In genomic region chr2:236359426-236359825, GRCh38 we compare ENCODE assay signal across 25 cellular contexts.
DNase-seq lines count a peak whose midpoint lies in the region; ATAC-seq, FAIRE-seq and TF ChIP-seq lines count a peak whose summit lies in the region.
"Had no signal": no experiment of that assay in that cellular context is flagged by ENCODE, and none has a peak within 500 bp of the region (broad histone marks: within the 10 kb centered on the region; RNA-seq: fewer than 3 reads in every experiment).

No MANE protein-coding gene starts in this region.

- peak; percentile 50 for DNase-seq in activated CD4-positive, alpha-beta T cell treated with anti-CD3 and anti-CD28 coated beads, Interleukin-2, amount 10 ng/mL, durations not matched to agents 7 days and 5 days
- DNase-seq in activated CD4-positive, alpha-beta T cell treated with anti-CD3 and anti-CD28 coated beads, Interleukin-2, amount 50 U/mL, for 1 hour, result no peak
- no peak for DNase-seq in DND-41
- DNase-seq in endodermal cell, result peak; percentile 66
- no peak for DNase-seq in progenitor cell of endocrine pancreas (ENCODE audit: low spot score, unreplicated experiment)
- no peak for DNase-seq in RCC 7860 (ENCODE audit: low spot score)
- no peak for DNase-seq in inferior parietal cortex (ENCODE audit: extremely low spot score)
- DNase-seq: activated naive CD4-positive, alpha-beta T cell treated with Interleukin-2 at 50 U/mL for 16 hours; anterior cingulate cortex; central memory CD4-positive, alpha-beta T cell; gastrocnemius medialis; GF-D8; GM23248; KG1; mammary epithelial cell; NCI-H2081; NCI-H524 treated with DMSO at 0.1 percent for 48 hours; sigmoid colon had no signal

- peak; percentile 50; the same call in 1 of the 3 replicates for ATAC-seq in DND-41 (ENCODE audit: insufficient read depth, low read depth)
- no peak for ATAC-seq in HG02759 (IDR thresholded peaks at IDR 0.05; ENCODE audit: unreplicated experiment)
- ATAC-seq: esophagus mucosa, gastrocnemius medialis, pancreas, Right ventricle myocardium inferior had no signal

- H3K27me3 Mint-ChIP-seq in activated CD4-positive, alpha-beta T cell treated with anti-CD3 and anti-CD28 coated beads, Interleukin-2, amount 10 ng/mL, durations not matched to agents 7 days and 5 days, result peaks cover 32% of the 10 kb centered on the region
- no peaks in the 10 kb centered on the region for H3K27me3 Mint-ChIP-seq in endodermal cell (ENCODE audit: insufficient read depth)
- peaks cover 17% of the 10 kb centered on the region for H3K27me3 Mint-ChIP-seq in progenitor cell of endocrine pancreas

- H4K20me1 ChIP-seq in DND-41 (ENCODE audit: insufficient read depth, low read length), result no peaks in the 10 kb centered on the region
- H4K20me1 ChIP-seq: BLaER1 treated with 17β-estradiol and CSF1 and Interleukin-3, amounts not matched to agents 10 nM and 100 nM had no signal

- H3K4me3 ChIP-seq in DND-41 (ENCODE audit: low read depth in 1 of 2, low read length in 2 of 2) (no peak overlapping the region), endodermal cell (ENCODE audit: low read length) (no peak overlapping the region)
- H3K4me3 ChIP-seq: BLaER1 treated with 17β-estradiol and CSF1 and Interleukin-3, amounts not matched to agents 10 nM and 100 nM; gastrocnemius medialis; GM23248; pancreas; sigmoid colon; suprapubic skin had no signal

- H3K27ac ChIP-seq in DND-41 (ENCODE audit: low read length) (no peak overlapping the region), endodermal cell (ENCODE audit: low read depth, low read length) (peak overlapping the region; percentile 2)
- H3K27ac ChIP-seq: BLaER1 treated with 17β-estradiol and CSF1 and Interleukin-3, amounts not matched to agents 10 nM and 100 nM; gastrocnemius medialis; GM23248; pancreas; suprapubic skin had no signal

- H3K9me3 Mint-ChIP-seq in activated CD4-positive, alpha-beta T cell treated with anti-CD3 and anti-CD28 coated beads, Interleukin-2, amount 10 ng/mL, durations not matched to agents 7 days and 5 days, result no peaks in the 10 kb centered on the region
- no peaks in the 10 kb centered on the region for H3K9me3 Mint-ChIP-seq in endodermal cell
- H3K9me3 Mint-ChIP-seq in progenitor cell of endocrine pancreas (ENCODE audit: low read depth), result no peaks in the 10 kb centered on the region
- H3K9me3 Mint-ChIP-seq: activated CD4-positive, alpha-beta T cell treated with anti-CD3 and anti-CD28 coated beads, Interleukin-2, amount 10 ng/mL, durations not matched to agents 24 days and 14 days had no signal

- H3K36me3 ChIP-seq in DND-41 (ENCODE audit: insufficient read depth, low read length) (no peaks in the 10 kb centered on the region), endodermal cell (ENCODE audit: control insufficient read depth, insufficient read depth, low read length) (no peaks in the 10 kb centered on the region)
- H3K36me3 ChIP-seq: BLaER1 treated with 17β-estradiol and CSF1 and Interleukin-3, amounts not matched to agents 10 nM and 100 nM; gastrocnemius medialis; pancreas; sigmoid colon; suprapubic skin had no signal

- H3K4me2 ChIP-seq in DND-41 (ENCODE audit: insufficient read depth, low read length), result no peak overlapping the region

- H2AFZ ChIP-seq in DND-41 (ENCODE audit: low read depth, low read length), result no peak overlapping the region
- H2AFZ ChIP-seq: GM23248 had no signal

- peaks cover 14% of the 10 kb centered on the region for H3K4me1 Mint-ChIP-seq in activated CD4-positive, alpha-beta T cell treated with anti-CD3 and anti-CD28 coated beads, Interleukin-2, amount 10 ng/mL, durations not matched to agents 7 days and 5 days
- H3K4me1 Mint-ChIP-seq in endodermal cell (peaks cover 10% of the 10 kb centered on the region), progenitor cell of endocrine pancreas (ENCODE audit: low read depth) (peaks cover 7% of the 10 kb centered on the region)

- no peaks in the 10 kb centered on the region for H3K36me3 Mint-ChIP-seq in activated CD4-positive, alpha-beta T cell treated with anti-CD3 and anti-CD28 coated beads, Interleukin-2, amount 10 ng/mL, durations not matched to agents 7 days and 5 days (ENCODE audit: low read depth)
- peaks cover 7% of the 10 kb centered on the region for H3K36me3 Mint-ChIP-seq in endodermal cell (ENCODE audit: low read depth)
- peaks cover 11% of the 10 kb centered on the region for H3K36me3 Mint-ChIP-seq in progenitor cell of endocrine pancreas (ENCODE audit: insufficient read depth)

- FAIRE-seq in RCC 7860 (lab: Jason Lieb, UNC), result no peak
- FAIRE-seq: pancreas had no signal

- 66 to 71% methylated on average over 8 of the region's 8 CpGs for WGBS in endodermal cell (ENCODE audit: insufficient coverage in 1 of 2, insufficient read length in 1 of 2), 2 experiments

- H3K4me1 ChIP-seq in DND-41 (ENCODE audit: insufficient read depth, low read length) (no peaks in the 10 kb centered on the region), endodermal cell (ENCODE audit: control insufficient read depth, insufficient read depth, low read length) (no peaks in the 10 kb centered on the region)
- H3K4me1 ChIP-seq: BLaER1 treated with 17β-estradiol and CSF1 and Interleukin-3, amounts not matched to agents 10 nM and 100 nM; gastrocnemius medialis; pancreas; suprapubic skin had no signal

- CTCF ChIA-PET in activated CD4-positive, alpha-beta T cell treated with anti-CD3 and anti-CD28 coated beads, Interleukin-2, amount 10 ng/mL, durations not matched to agents 7 days and 5 days (lab: Charles Lee), result no interaction called here

- POLR2A ChIA-PET in activated CD4-positive, alpha-beta T cell treated with anti-CD3 and anti-CD28 coated beads, Interleukin-2, amount 10 ng/mL, durations not matched to agents 7 days and 5 days (lab: Charles Lee), result no interaction called here

- H3K4me3 Mint-ChIP-seq in activated CD4-positive, alpha-beta T cell treated with anti-CD3 and anti-CD28 coated beads, Interleukin-2, amount 10 ng/mL, durations not matched to agents 7 days and 5 days, result no peak overlapping the region
- H3K4me3 Mint-ChIP-seq in endodermal cell (no peak overlapping the region), progenitor cell of endocrine pancreas (ENCODE audit: low read depth) (no peak overlapping the region)
- H3K4me3 Mint-ChIP-seq: activated CD4-positive, alpha-beta T cell treated with anti-CD3 and anti-CD28 coated beads, Interleukin-2, amount 10 ng/mL, durations not matched to agents 24 days and 14 days had no signal

- no peak for TF ChIP-seq CTCF in DND-41 (IDR thresholded peaks at IDR 0.05; ENCODE audit: borderline replicate concordance, extremely low read depth, low read length, poor library complexity, severe bottlenecking)
- TF ChIP-seq CTCF in endodermal cell (conservative IDR thresholded peaks at IDR 0.05), result no peak
- TF ChIP-seq CTCF in progenitor cell of endocrine pancreas (IDR thresholded peaks at IDR 0.05; ENCODE audit: unreplicated experiment), result no peak

- H3K9me3 ChIP-seq in DND-41 (ENCODE audit: insufficient read depth, low read length, severe bottlenecking) (no peaks in the 10 kb centered on the region), endodermal cell (ENCODE audit: control insufficient read depth, low read length) (no peaks in the 10 kb centered on the region)
- H3K9me3 ChIP-seq: BLaER1 treated with 17β-estradiol and CSF1 and Interleukin-3, amounts not matched to agents 10 nM and 100 nM; gastrocnemius medialis; pancreas; sigmoid colon; suprapubic skin had no signal

- H3K27ac Mint-ChIP-seq in activated CD4-positive, alpha-beta T cell treated with anti-CD3 and anti-CD28 coated beads, Interleukin-2, amount 10 ng/mL, durations not matched to agents 7 days and 5 days, result peak overlapping the region; percentile 28
- H3K27ac Mint-ChIP-seq in endodermal cell (peak overlapping the region; percentile 69), progenitor cell of endocrine pancreas (peak overlapping the region; percentile 8)
- H3K27ac Mint-ChIP-seq: activated CD4-positive, alpha-beta T cell treated with anti-CD3 and anti-CD28 coated beads, Interleukin-2, amount 10 ng/mL, durations not matched to agents 24 days and 14 days had no signal

- H3K9ac ChIP-seq in DND-41 (ENCODE audit: low read depth, low read length) (no peak overlapping the region), endodermal cell (ENCODE audit: extremely low read depth, low read length, poor library complexity, severe bottlenecking) (no peak overlapping the region)
- H3K9ac ChIP-seq: BLaER1 treated with 17β-estradiol and CSF1 and Interleukin-3, amounts not matched to agents 10 nM and 100 nM; GM23248 had no signal

- H3K27me3 ChIP-seq in DND-41 (ENCODE audit: insufficient read depth, low read length, poor library complexity) (peaks cover 33% of the 10 kb centered on the region), endodermal cell (ENCODE audit: control insufficient read depth, insufficient read depth, low read length, poor library complexity, severe bottlenecking) (no peaks in the 10 kb centered on the region)
- H3K27me3 ChIP-seq: gastrocnemius medialis, pancreas, sigmoid colon, suprapubic skin had no signal

- no peaks in the 10 kb centered on the region for H3K79me2 ChIP-seq in DND-41 (ENCODE audit: insufficient read depth, low read length)

Comparison
In these comparisons a context has a peak if more than half of its experiments do, and no peak if none do; other contexts are left out.
1. DNase-seq: peak in activated CD4-positive, alpha-beta T cell treated with anti-CD3 and anti-CD28 coated beads, Interleukin-2, amount 10 ng/mL, durations not matched to agents 7 days and 5 days (single experiment) and endodermal cell (single experiment); none in activated CD4-positive, alpha-beta T cell treated with anti-CD3 and anti-CD28 coated beads, Interleukin-2, amount 50 U/mL, for 1 hour (single experiment), DND-41 (single experiment), progenitor cell of endocrine pancreas (single experiment), RCC 7860 (single experiment) and inferior parietal cortex (single experiment).
2. H3K27ac Mint-ChIP-seq: peak in every context shown above with its lines; median percentile 69 in endodermal cell; 28 in activated CD4-positive, alpha-beta T cell treated with anti-CD3 and anti-CD28 coated beads, Interleukin-2, amount 10 ng/mL, durations not matched to agents 7 days and 5 days; 8 in progenitor cell of endocrine pancreas.